In the genomic region with DNA sequence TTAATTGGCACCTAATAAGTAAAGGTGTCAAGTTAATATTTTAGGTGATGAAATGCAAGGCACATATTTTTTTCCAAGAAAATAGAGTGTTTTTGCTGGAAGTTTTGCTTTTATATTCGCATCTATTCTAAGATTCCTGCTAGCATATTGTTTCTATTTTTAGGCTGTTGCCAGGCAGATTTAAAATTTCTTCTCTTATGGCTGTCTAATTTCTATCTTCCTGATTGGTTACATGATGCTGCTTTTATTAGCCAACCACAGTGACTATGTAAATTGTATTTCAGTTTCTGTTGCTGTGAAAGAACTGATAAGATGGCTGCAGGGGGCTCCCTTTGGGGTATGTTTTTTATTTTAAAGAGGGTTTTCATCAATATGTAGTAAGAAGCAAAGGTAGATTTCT, we compare ENCODE assay signal across 12 cellular contexts. TPM values are rescaled to one million over a fixed set of nuclear protein-coding genes. Genes with fewer than 3 reads are reported as not detected.
DNase-seq lines count a peak whose midpoint lies in the region; ATAC-seq and TF ChIP-seq lines count a peak whose summit lies in the region.
"Had no signal": no experiment of that assay in that cellular context is flagged by ENCODE, and none has a peak within 500 bp of the region (broad histone marks: within the 10 kb centered on the region; RNA-seq: fewer than 3 reads in every experiment).

No MANE protein-coding gene starts in this region.

- no peaks in the 10 kb centered on the region for H3K9me3 Mint-ChIP-seq in activated T-cell treated with anti-CD3 and anti-CD28 coated beads, Interleukin-2, amount 50 U/mL, for 72 hours

- H3K27ac ChIP-seq in smooth muscle cell (ENCODE audit: low read depth) (peak overlapping the region; percentile 12), breast epithelium (no peak overlapping the region), RWPE1 (no peak overlapping the region)
- H3K27ac ChIP-seq: SK-N-MC had no signal

- H3K4me3 ChIP-seq in fibroblast of pulmonary artery (replicated peaks; ENCODE audit: low read depth, low read length): no peak overlapping the region
- no peak overlapping the region for H3K4me3 ChIP-seq in smooth muscle cell
- H3K4me3 ChIP-seq in breast epithelium: no peak overlapping the region
- H3K4me3 ChIP-seq: SK-N-MC had no signal

- peak overlapping the region; percentile 9 to 64 for H3K4me3 Mint-ChIP-seq in activated T-cell treated with anti-CD3 and anti-CD28 coated beads, Interleukin-2, amount 50 U/mL, for 72 hours

- POLR2A ChIA-PET in RWPE1 (lab: Yijun Ruan, JAX; ENCODE audit: low non-redundant PET): no interaction called here

- peaks cover 0 to 6% of the 10 kb centered on the region in 2 donors for H3K36me3 Mint-ChIP-seq in activated T-cell treated with anti-CD3 and anti-CD28 coated beads, Interleukin-2, amount 50 U/mL, for 72 hours (ENCODE audit: insufficient read depth in 2 of 2)

- H3K27me3 ChIP-seq in smooth muscle cell (ENCODE audit: low read depth) (no peaks in the 10 kb centered on the region), breast epithelium (no peaks in the 10 kb centered on the region)
- H3K27me3 ChIP-seq: ascending aorta had no signal

- WGBS in smooth muscle cell (ENCODE audit: low lambda C conversion rate): 95% methylated on average over 1 of the region's 1 CpG

- H3K36me3 ChIP-seq in smooth muscle cell (ENCODE audit: low read depth) (no peaks in the 10 kb centered on the region), breast epithelium (no peaks in the 10 kb centered on the region)
- H3K36me3 ChIP-seq: ascending aorta had no signal

- peaks cover 71% of the 10 kb centered on the region for H3K4me1 Mint-ChIP-seq in activated T-cell treated with anti-CD3 and anti-CD28 coated beads, Interleukin-2, amount 50 U/mL, for 72 hours (ENCODE audit: low read depth)

- ATAC-seq in activated T-cell treated with anti-CD3 and anti-CD28 coated beads, Interleukin-2, amount 50 U/mL, for 72 hours (replicated peaks in 1 of 2): peak in 1 of 2 donors; percentile 30
- peak; percentile 35; the same call in 2 of the 3 replicates for ATAC-seq in SK-N-SH treated with all-trans-retinoic acid at 6 μM for 48 hours
- ATAC-seq: left colon had no signal

- H3K9ac ChIP-seq in smooth muscle cell (ENCODE audit: low read depth): no peak overlapping the region

- TF ChIP-seq CTCF in fibroblast of pulmonary artery (IDR thresholded peaks at IDR 0.05; ENCODE audit: low read length, missing control alignments) (no peak), smooth muscle cell (IDR thresholded peaks at IDR 0.05; ENCODE audit: borderline replicate concordance, insufficient read depth, poor library complexity, severe bottlenecking) (no peak), breast epithelium (IDR thresholded peaks at IDR 0.05) (no peak), RWPE1 (conservative IDR thresholded peaks at IDR 0.05; ENCODE audit: low read depth) (no peak)

- H3K27me3 Mint-ChIP-seq in activated T-cell treated with anti-CD3 and anti-CD28 coated beads, Interleukin-2, amount 50 U/mL, for 72 hours (ENCODE audit: low read depth): no peaks in the 10 kb centered on the region

- H3K79me2 ChIP-seq in smooth muscle cell (ENCODE audit: low read depth): peaks cover 100% of the 10 kb centered on the region

- intact Hi-C loops in breast epithelium (cut with DNase I; ENCODE audit: low total_unique reads): no loop called here

- H3F3A ChIP-seq in smooth muscle cell (ENCODE audit: low read depth): peaks cover 9% of the 10 kb centered on the region

- H2AFZ ChIP-seq in smooth muscle cell (ENCODE audit: low read depth): no peak overlapping the region

- H3K4me1 ChIP-seq in smooth muscle cell (ENCODE audit: low read depth) (peaks cover 6% of the 10 kb centered on the region), breast epithelium (peaks cover 0 to 4% of the 10 kb centered on the region in 2 donors)
- H3K4me1 ChIP-seq: Caco-2 had no signal

- TF ChIP-seq POLR2A in breast epithelium (IDR thresholded peaks at IDR 0.05): no peak

- H3K9me3 ChIP-seq in smooth muscle cell (replicated peaks; ENCODE audit: low read depth) (no peaks in the 10 kb centered on the region), breast epithelium (peaks cover 0 to 4% of the 10 kb centered on the region in 2 donors)
- H3K9me3 ChIP-seq: ascending aorta, Caco-2 had no signal

- H3K27ac Mint-ChIP-seq in activated T-cell treated with anti-CD3 and anti-CD28 coated beads, Interleukin-2, amount 50 U/mL, for 72 hours: peak overlapping the region; percentile 77

- no peak overlapping the region for H3K4me2 ChIP-seq in smooth muscle cell

- CTCF ChIA-PET in RWPE1 (lab: Yijun Ruan, JAX): no interaction called here

- no peak for DNase-seq in activated T-cell treated with anti-CD3 and anti-CD28 coated beads, Interleukin-2, amount 50 U/mL, for 72 hours
- DNase-seq in activated T-cell treated with anti-CD3 and anti-CD28 coated beads, Interleukin-2, amount 50 U/mL, for 48 hours: no peak
- DNase-seq in fibroblast of pulmonary artery (ENCODE audit: low read depth) (peak; percentile 58), smooth muscle cell (lab: John Stamatoyannopoulos, UW; ENCODE audit: unreplicated experiment) (no peak), 8988T (no peak), breast epithelium (ENCODE audit: low spot score in 2 of 2) (no peak), RWPE1 (ENCODE audit: low spot score) (no peak)
- DNase-seq: Caco-2, left colon had no signal

- H4K20me1 ChIP-seq in smooth muscle cell (ENCODE audit: low read depth): peaks cover 61% of the 10 kb centered on the region

TF ChIP-seq in SK-N-SH treated with all-trans-retinoic acid at 6 μM for 48 hours, 23 proteins besides CTCF, POLR2A, EP300 and RAD21:
- TF ChIP-seq, protein P1, sequence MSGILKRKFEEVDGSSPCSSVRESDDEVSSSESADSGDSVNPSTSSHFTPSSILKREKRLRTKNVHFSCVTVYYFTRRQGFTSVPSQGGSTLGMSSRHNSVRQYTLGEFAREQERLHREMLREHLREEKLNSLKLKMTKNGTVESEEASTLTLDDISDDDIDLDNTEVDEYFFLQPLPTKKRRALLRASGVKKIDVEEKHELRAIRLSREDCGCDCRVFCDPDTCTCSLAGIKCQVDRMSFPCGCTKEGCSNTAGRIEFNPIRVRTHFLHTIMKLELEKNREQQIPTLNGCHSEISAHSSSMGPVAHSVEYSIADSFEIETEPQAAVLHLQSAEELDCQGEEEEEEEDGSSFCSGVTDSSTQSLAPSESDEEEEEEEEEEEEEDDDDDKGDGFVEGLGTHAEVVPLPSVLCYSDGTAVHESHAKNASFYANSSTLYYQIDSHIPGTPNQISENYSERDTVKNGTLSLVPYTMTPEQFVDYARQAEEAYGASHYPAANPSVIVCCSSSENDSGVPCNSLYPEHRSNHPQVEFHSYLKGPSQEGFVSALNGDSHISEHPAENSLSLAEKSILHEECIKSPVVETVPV (CRISPR knock-in tag; IDR thresholded peaks at IDR 0.05): no peak
- TF ChIP-seq, protein P2, sequence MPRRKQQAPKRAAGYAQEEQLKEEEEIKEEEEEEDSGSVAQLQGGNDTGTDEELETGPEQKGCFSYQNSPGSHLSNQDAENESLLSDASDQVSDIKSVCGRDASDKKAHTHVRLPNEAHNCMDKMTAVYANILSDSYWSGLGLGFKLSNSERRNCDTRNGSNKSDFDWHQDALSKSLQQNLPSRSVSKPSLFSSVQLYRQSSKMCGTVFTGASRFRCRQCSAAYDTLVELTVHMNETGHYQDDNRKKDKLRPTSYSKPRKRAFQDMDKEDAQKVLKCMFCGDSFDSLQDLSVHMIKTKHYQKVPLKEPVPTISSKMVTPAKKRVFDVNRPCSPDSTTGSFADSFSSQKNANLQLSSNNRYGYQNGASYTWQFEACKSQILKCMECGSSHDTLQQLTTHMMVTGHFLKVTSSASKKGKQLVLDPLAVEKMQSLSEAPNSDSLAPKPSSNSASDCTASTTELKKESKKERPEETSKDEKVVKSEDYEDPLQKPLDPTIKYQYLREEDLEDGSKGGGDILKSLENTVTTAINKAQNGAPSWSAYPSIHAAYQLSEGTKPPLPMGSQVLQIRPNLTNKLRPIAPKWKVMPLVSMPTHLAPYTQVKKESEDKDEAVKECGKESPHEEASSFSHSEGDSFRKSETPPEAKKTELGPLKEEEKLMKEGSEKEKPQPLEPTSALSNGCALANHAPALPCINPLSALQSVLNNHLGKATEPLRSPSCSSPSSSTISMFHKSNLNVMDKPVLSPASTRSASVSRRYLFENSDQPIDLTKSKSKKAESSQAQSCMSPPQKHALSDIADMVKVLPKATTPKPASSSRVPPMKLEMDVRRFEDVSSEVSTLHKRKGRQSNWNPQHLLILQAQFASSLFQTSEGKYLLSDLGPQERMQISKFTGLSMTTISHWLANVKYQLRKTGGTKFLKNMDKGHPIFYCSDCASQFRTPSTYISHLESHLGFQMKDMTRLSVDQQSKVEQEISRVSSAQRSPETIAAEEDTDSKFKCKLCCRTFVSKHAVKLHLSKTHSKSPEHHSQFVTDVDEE (CRISPR knock-in tag; IDR thresholded peaks at IDR 0.05): no peak
- TF ChIP-seq GLIS3 (CRISPR knock-in tag; IDR thresholded peaks at IDR 0.05): no peak
- TF ChIP-seq TOX (CRISPR knock-in tag; IDR thresholded peaks at IDR 0.05; ENCODE audit: borderline replicate concordance): no peak
- TF ChIP-seq ZFP30 (CRISPR knock-in tag; IDR thresholded peaks at IDR 0.05): no peak
- no peak for TF ChIP-seq ZNF70 (CRISPR knock-in tag; IDR thresholded peaks at IDR 0.05)
- TF ChIP-seq, protein P3, sequence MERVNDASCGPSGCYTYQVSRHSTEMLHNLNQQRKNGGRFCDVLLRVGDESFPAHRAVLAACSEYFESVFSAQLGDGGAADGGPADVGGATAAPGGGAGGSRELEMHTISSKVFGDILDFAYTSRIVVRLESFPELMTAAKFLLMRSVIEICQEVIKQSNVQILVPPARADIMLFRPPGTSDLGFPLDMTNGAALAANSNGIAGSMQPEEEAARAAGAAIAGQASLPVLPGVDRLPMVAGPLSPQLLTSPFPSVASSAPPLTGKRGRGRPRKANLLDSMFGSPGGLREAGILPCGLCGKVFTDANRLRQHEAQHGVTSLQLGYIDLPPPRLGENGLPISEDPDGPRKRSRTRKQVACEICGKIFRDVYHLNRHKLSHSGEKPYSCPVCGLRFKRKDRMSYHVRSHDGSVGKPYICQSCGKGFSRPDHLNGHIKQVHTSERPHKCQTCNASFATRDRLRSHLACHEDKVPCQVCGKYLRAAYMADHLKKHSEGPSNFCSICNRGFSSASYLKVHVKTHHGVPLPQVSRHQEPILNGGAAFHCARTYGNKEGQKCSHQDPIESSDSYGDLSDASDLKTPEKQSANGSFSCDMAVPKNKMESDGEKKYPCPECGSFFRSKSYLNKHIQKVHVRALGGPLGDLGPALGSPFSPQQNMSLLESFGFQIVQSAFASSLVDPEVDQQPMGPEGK (CRISPR knock-in tag; IDR thresholded peaks at IDR 0.05; ENCODE audit: borderline replicate concordance): no peak
- no peak for TF ChIP-seq OSR1 (CRISPR knock-in tag; IDR thresholded peaks at IDR 0.05)
- no peak for TF ChIP-seq TCF4 (CRISPR knock-in tag; IDR thresholded peaks at IDR 0.05; ENCODE audit: borderline replicate concordance)
- TF ChIP-seq ZC3H10 (CRISPR knock-in tag; IDR thresholded peaks at IDR 0.05): no peak

RNA-seq across cellular contexts. Expression of a gene that starts 42.7 kb away (rescaled TPM):
- 100 to 1,000 TPM; 129 to 139 TPM for total RNA-seq in activated T-cell treated with anti-CD3 and anti-CD28 coated beads, Interleukin-2, amount 50 U/mL, for 72 hours
- total RNA-seq in smooth muscle cell (66.8 and 74.6 TPM in 2 replicates), breast epithelium (10 to 100 TPM; 45.4 to 81.2 (median 48.8) TPM)
- polyA plus RNA-seq in smooth muscle cell: 27.5 and 32.3 TPM in 2 replicates
